Comparison of ENCODE assay signal across 1 cellular context in genomic region chr19:13441810-13442512, GRCh38.
TF ChIP-seq lines count a peak whose summit lies in the region.

No MANE protein-coding gene starts in this region.

TF ChIP-seq in HepG2, 621 proteins besides CTCF, POLR2A, EP300 and RAD21 (continued from another document):
- TF ChIP-seq TIGD3 (CRISPR knock-in tag; IDR thresholded peaks at IDR 0.05; ENCODE audit: borderline replicate concordance) (no peak; the same call in 1 of the 2 replicates), DNMT3B (CRISPR knock-in tag; conservative IDR thresholded peaks at IDR 0.05) (peak; percentile 92; the same call in 1 of the 2 replicates), CHD4 (IDR thresholded peaks at IDR 0.05; ENCODE audit: borderline replicate concordance, low read length) (no peak), RBFOX2 (IDR thresholded peaks at IDR 0.05; ENCODE audit: low read depth, low read length) (no peak), DMTF1 (CRISPR knock-in tag; IDR thresholded peaks at IDR 0.05) (no peak), U2AF1 (optimal IDR thresholded peaks at IDR 0.05; ENCODE audit: low read depth, low read length) (no peak), TAF1 (CRISPR knock-in tag; IDR thresholded peaks at IDR 0.05) (no peak)
- TF ChIP-seq, protein P1, sequence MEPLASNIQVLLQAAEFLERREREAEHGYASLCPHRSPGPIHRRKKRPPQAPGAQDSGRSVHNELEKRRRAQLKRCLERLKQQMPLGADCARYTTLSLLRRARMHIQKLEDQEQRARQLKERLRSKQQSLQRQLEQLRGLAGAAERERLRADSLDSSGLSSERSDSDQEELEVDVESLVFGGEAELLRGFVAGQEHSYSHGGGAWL (CRISPR knock-in tag; IDR thresholded peaks at IDR 0.05), result peak; percentile 53; the same call in 1 of the 2 replicates
